ENCODE assay signal across 10 cellular contexts in the genomic region with DNA sequence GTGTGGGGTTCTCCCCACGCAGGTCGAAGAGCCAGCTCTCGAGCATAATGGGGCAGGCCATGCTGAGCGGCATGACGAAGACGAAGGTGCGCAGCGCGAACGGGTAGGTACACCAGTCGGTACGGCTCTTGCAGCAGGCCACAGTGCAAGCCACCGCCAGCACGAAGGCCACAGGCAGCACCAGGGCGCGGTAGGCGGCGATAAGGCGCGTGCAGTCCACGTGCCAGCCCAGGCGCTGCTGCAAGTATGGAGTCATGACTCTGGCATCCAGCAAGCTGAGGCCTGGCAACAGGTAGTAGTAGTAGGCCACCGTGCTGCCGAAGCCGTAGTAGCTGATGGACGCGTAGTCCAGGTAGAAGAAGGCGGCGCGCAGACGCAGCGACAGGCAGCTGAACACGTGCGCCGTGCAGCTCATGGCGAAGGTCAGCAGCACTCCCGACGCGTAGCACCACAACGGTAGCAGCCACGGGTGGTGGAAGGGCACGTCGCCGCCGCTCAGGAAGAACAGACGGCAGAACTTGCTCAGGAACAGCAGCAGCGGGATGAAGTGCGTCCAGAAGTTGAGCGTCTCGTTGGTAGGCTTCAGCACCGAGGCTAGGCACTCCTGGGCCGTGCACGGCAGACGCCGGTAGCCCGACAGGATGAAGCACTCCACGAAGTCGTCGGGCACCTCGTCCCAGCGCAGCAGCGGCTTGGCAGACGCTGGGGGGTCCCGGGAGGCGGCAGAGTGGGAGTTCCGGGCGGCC. TPM values are rescaled to one million over a fixed set of nuclear protein-coding genes. Genes with fewer than 3 reads are reported as not detected.
DNase-seq lines count a peak whose midpoint lies in the region; ATAC-seq lines count a peak whose summit lies in the region.
"Had no signal": no experiment of that assay in that cellular context is flagged by ENCODE, and none has a peak within 500 bp of the region (broad histone marks: within the 10 kb centered on the region; RNA-seq: fewer than 3 reads in every experiment).

No MANE protein-coding gene starts in this region.

- 51 to 74% methylated on average over 45 to 51 of the region's 67 CpGs for WGBS in GM23248 (ENCODE audit: low coverage in 1 of 2, low lambda C conversion rate in 2 of 2, missing lambda C conversion rate in 2 of 2), 2 experiments

- in situ Hi-C loops in GM23248 (cut with MboI), result no loop called here

- no peaks in the 10 kb centered on the region for H3K9me3 Mint-ChIP-seq in T-helper 2 cell treated with Interferon-gamma antibody and Interleukin-4, amounts not matched to agents 5 μg/mL and 100 μg/mL, for 36 hours

- H3K4me3 ChIP-seq in GM23248 (peak overlapping the region; percentile 77), skeletal muscle tissue (ENCODE audit: low read length in 3 of 3) (peak overlapping the region; percentile 35 to 84 (median 56))

- H3K4me1 Mint-ChIP-seq in T-helper 2 cell treated with Interferon-gamma antibody and Interleukin-4, amounts not matched to agents 5 μg/mL and 100 μg/mL, for 36 hours (ENCODE audit: low read depth), result peaks cover 8% of the 10 kb centered on the region

- peak overlapping the region; percentile 80 for H3K4me2 ChIP-seq in GM23248 (ENCODE audit: unreplicated experiment)

- H3F3A ChIP-seq in GM23248 (ENCODE audit: insufficient read depth), result peaks cover 19% of the 10 kb centered on the region

- intact Hi-C loops in left cardiac atrium (cut with DNase I), result no loop called here

- H3K27me3 ChIP-seq in GM23248 (replicated peaks; ENCODE audit: insufficient read depth) (no peaks in the 10 kb centered on the region), skeletal muscle tissue (ENCODE audit: control insufficient read depth in 3 of 3, insufficient read depth in 3 of 3, low read length in 3 of 3) (peaks cover 11 to 13% (median 13%) of the 10 kb centered on the region in 3 donors)

- no peaks in the 10 kb centered on the region for H3K36me3 Mint-ChIP-seq in T-helper 2 cell treated with Interferon-gamma antibody and Interleukin-4, amounts not matched to agents 5 μg/mL and 100 μg/mL, for 36 hours (ENCODE audit: low read depth)

- H3K79me2 ChIP-seq in GM23248 (ENCODE audit: insufficient read depth), result no peaks in the 10 kb centered on the region

- H3K36me3 ChIP-seq in GM23248 (ENCODE audit: low read depth) (no peaks in the 10 kb centered on the region), skeletal muscle tissue (ENCODE audit: control insufficient read depth in 3 of 3, insufficient read depth in 3 of 3, low read length in 3 of 3) (no peaks in the 10 kb centered on the region)
- H3K36me3 ChIP-seq: left lung had no signal

- H3K9ac ChIP-seq in GM23248 (no peak overlapping the region), skeletal muscle tissue (ENCODE audit: low read depth in 1 of 3, low read length in 3 of 3) (peak overlapping the region in 1 of 3 donors; percentile 82)

- no peak overlapping the region for H3K27ac Mint-ChIP-seq in T-helper 2 cell treated with Interferon-gamma antibody and Interleukin-4, amounts not matched to agents 5 μg/mL and 100 μg/mL, for 36 hours

- H3K9me3 ChIP-seq in GM23248 (ENCODE audit: low read depth), result no peaks in the 10 kb centered on the region
- H3K9me3 ChIP-seq in skeletal muscle tissue (ENCODE audit: control insufficient read depth in 3 of 3, low read length in 3 of 3), result no peaks in the 10 kb centered on the region
- H3K9me3 ChIP-seq: left lung had no signal

- H4K20me1 ChIP-seq in GM23248 (ENCODE audit: insufficient read depth), result no peaks in the 10 kb centered on the region

- H2AFZ ChIP-seq in GM23248, result peak overlapping the region; percentile 86; the same call in 1 of the 2 replicates

- ATAC-seq in left cardiac atrium (peak; percentile 6 to 9), GM21526 (IDR thresholded peaks at IDR 0.05; ENCODE audit: low FRiP score, unreplicated experiment) (no peak), GM19395 (IDR thresholded peaks at IDR 0.05; ENCODE audit: unreplicated experiment) (no peak)

- peak overlapping the region; percentile 82 for H3K4me3 Mint-ChIP-seq in T-helper 2 cell treated with Interferon-gamma antibody and Interleukin-4, amounts not matched to agents 5 μg/mL and 100 μg/mL, for 36 hours

- H3K4me1 ChIP-seq in GM23248 (ENCODE audit: insufficient read depth) (peaks cover 16% of the 10 kb centered on the region), skeletal muscle tissue (ENCODE audit: control insufficient read depth in 3 of 3, insufficient read depth in 3 of 3, low read length in 3 of 3) (peaks cover 3 to 10% (median 6%) of the 10 kb centered on the region in 3 donors)

- H3K27ac ChIP-seq in GM23248 (no peak overlapping the region), skeletal muscle tissue (ENCODE audit: low read depth, low read length) (no peak overlapping the region)
- H3K27ac ChIP-seq: left lung had no signal

- DNase-seq in GM23248 (no peak), left cardiac atrium (no peak), NCI-H2171 (lab: John Stamatoyannopoulos, UW) (no peak), NCI-H510A (lab: John Stamatoyannopoulos, UW) (no peak)
- DNase-seq in T-helper 2 cell treated with Interferon-gamma antibody and Interleukin-4, amounts not matched to agents 5 μg/mL and 100 μg/mL, for 36 hours (ENCODE audit: low spot score), result no peak
- DNase-seq: NCI-H1048 had no signal

- peaks cover 73% of the 10 kb centered on the region for H3K27me3 Mint-ChIP-seq in T-helper 2 cell treated with Interferon-gamma antibody and Interleukin-4, amounts not matched to agents 5 μg/mL and 100 μg/mL, for 36 hours (ENCODE audit: low read depth)

- no peaks in the 10 kb centered on the region for H3K9me2 ChIP-seq in GM23248 (ENCODE audit: insufficient read depth)

RNA-seq across cellular contexts. Expression of a gene that starts 0.8 kb away (rescaled TPM):
- total RNA-seq in GM23248 (2014; rRNA removed; shearing (Covaris generic)), result not detected in 2 replicates
- not detected in 2 replicates for polyA plus RNA-seq in GM23248 (2016; fragmentation: Nextera tagmentation; extraction: Ambion mirVana)
- total RNA-seq in left cardiac atrium (1 to 10 TPM; 9.0 to 9.5 TPM), skeletal muscle tissue (under 0.01 TPM)
- total RNA-seq: left lung had no signal

RNA-seq across cellular contexts. Expression of a gene that starts 38.7 kb away (rescaled TPM):
- total RNA-seq in GM23248 (2014; rRNA removed; shearing (Covaris generic)), result 40.2 and 48.1 TPM in 2 replicates
- polyA plus RNA-seq in GM23248 (2016; fragmentation: Nextera tagmentation; extraction: Ambion mirVana), result 66.1 and 67.2 TPM in 2 replicates
- total RNA-seq in left cardiac atrium, result 10 to 100 TPM; 46.8 to 48.9 TPM
- total RNA-seq in skeletal muscle tissue, result 47.5 TPM

Comparison
In these comparisons a context has a peak if more than half of its experiments do, and no peak if none do; other contexts are left out.
1. ATAC-seq: peak in left cardiac atrium (2 of 2); none in GM21526 (single experiment) and GM19395 (single experiment).
2. RNA of a gene that starts 0.8 kb away (total RNA-seq): 9.0 to 9.5 TPM in left cardiac atrium; not detected in GM23248 and under 0.01 TPM in skeletal muscle tissue (single experiment); every median in the first group is over 10 times any median in the second.